ENCODE assay signal across 8 cellular contexts in the genomic region with DNA sequence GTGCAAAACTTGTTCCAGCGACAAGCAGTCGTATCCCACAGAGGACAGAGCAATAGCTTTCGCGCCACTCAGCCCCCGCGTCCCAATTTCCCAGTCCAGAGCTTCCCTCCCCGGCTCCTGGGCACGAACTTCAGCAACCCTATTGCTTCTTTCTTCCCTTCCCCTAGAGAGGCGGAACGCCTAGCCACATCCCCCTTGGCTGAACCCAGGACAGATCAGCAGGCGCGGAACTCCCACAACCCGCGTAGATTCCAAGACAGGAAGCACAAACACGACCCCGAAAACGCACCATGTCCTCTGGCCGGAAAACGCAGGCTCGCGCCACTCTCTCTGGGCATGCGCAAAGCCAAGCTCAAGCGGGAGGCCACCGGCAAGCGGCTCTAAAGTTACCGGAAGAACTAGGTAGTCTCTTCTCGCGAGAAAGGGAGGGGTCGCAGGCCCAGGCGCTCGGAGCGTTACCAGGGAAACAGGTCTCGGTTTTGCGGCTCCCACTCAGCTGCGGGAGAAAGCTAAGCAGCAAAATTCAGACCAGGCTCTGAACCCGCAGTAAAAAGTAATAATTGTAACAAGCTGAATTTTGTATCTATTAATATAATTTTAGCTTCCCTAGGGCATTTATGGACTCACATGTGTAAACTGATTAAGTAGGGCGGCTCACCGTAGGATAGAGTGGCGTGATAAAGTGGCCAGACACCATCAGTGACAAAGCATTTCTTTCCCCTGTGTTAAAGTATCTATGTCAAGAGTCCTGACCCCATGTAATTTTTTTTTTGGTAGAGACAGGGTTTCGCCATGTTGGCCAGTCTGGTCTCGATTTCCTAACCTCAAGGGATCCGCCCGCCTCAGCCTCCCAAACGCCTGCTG. TPM values are rescaled to one million over a fixed set of nuclear protein-coding genes. Genes with fewer than 3 reads are reported as not detected.
A peak's percentile ranks its signal among the peaks of the same experiment; 100 is the strongest.
DNase-seq lines count a peak whose midpoint lies in the region; ATAC-seq, FAIRE-seq and TF ChIP-seq lines count a peak whose summit lies in the region.

A gene (minus strand): TSS at position 323 of the 864 bp plus-strand sequence. CDS start 31 bp downstream, at position 292.

- H3K4me3 ChIP-seq in AG04449 (ENCODE audit: low read depth, low read length), result peak within 1 kb of the TSS; percentile 91
- H3K4me3 ChIP-seq in WI38 (ENCODE audit: low read depth, low read length), result peak within 1 kb of the TSS; percentile 98
- peak within 1 kb of the TSS; percentile 53 for H3K4me3 ChIP-seq in bronchial epithelial cell (ENCODE audit: low read depth, low read length)
- peak within 1 kb of the TSS; percentile 65 to 79 for H3K4me3 ChIP-seq in small intestine (ENCODE audit: low read depth in 1 of 2, low read length in 2 of 2)

- POLR2A ChIA-PET in AG04449 (lab: Yijun Ruan, JAX), result interaction anchor here (0.5 to 1.2 kb wide), 8 partner anchors 10 to 640 kb away, joined by 3 to 6 read pairs (median 4); a partner anchor contains a TSS

- TF ChIP-seq CTCF in AG04449 (IDR thresholded peaks at IDR 0.05; ENCODE audit: insufficient read depth, low read length, missing control alignments), result no peak
- TF ChIP-seq CTCF in WI38 (IDR thresholded peaks at IDR 0.05; ENCODE audit: low read depth, low read length), result no peak
- no peak for TF ChIP-seq CTCF in bronchial epithelial cell (IDR thresholded peaks at IDR 0.05; ENCODE audit: insufficient read depth, low read length, severe bottlenecking)

- H3K27me3 ChIP-seq in bronchial epithelial cell (ENCODE audit: control insufficient read depth, insufficient read depth, low read length), result no peaks in the 10 kb centered on the region
- no peaks in the 10 kb centered on the region for H3K27me3 ChIP-seq in small intestine (ENCODE audit: control insufficient read depth in 2 of 2, insufficient read depth in 2 of 2, low read length in 2 of 2)

- DNase-seq in AG04449 (ENCODE audit: low read depth, low spot score) (peak; percentile 63), NCI-H2227 treated with DMSO at 0.1 percent for 48 hours (lab: John Stamatoyannopoulos, UW) (peak; percentile 99), bronchial epithelial cell (ENCODE audit: low read depth) (peak; percentile 93), iPS-NIHi11 (ENCODE audit: low spot score) (peak; percentile 98), small intestine (peak; percentile 97)

- FAIRE-seq in bronchial epithelial cell (lab: Jason Lieb, UNC) (no peak), small intestine (lab: Jason Lieb, UNC) (no peak)

- H3K4me1 ChIP-seq in small intestine (ENCODE audit: control insufficient read depth in 2 of 2, insufficient read depth in 1 of 2, low read depth in 1 of 2, low read length in 1 of 2), result peaks cover 2 to 3% of the 10 kb centered on the region in 2 donors

- CTCF ChIA-PET in AG04449 (lab: Yijun Ruan, JAX), result interaction anchor here (0.5 to 2.5 kb wide), 7 partner anchors 8 to 783 kb away, joined by 3 to 8 read pairs (median 3); a partner anchor contains a TSS

- H3K9me3 ChIP-seq in small intestine (ENCODE audit: control insufficient read depth, low read depth), result no peaks in the 10 kb centered on the region

- 9 to 11% (median 10%) methylated on average over 44 of the region's 44 CpGs for WGBS in small intestine, 3 donors

- ATAC-seq in GM18907 (IDR thresholded peaks at IDR 0.05; ENCODE audit: unreplicated experiment), result peak; percentile 97
- peak; percentile 95 for ATAC-seq in HG03159 (IDR thresholded peaks at IDR 0.05; ENCODE audit: unreplicated experiment)

- peaks cover 2% of the 10 kb centered on the region for H3K36me3 ChIP-seq in bronchial epithelial cell (ENCODE audit: control insufficient read depth, insufficient read depth, low read length)
- H3K36me3 ChIP-seq in small intestine (ENCODE audit: control insufficient read depth in 2 of 2, insufficient read depth in 2 of 2, low read length in 2 of 2), result no peaks in the 10 kb centered on the region

- peak within 1 kb of the TSS; percentile 81 to 90 for H3K27ac ChIP-seq in small intestine (ENCODE audit: low read depth in 1 of 2, low read length in 1 of 2)

RNA-seq across cellular contexts. Expression of the gene that starts here (rescaled TPM):
- total RNA-seq in bronchial epithelial cell, result 7.4 and 9.5 TPM in 2 replicates
- 10 to 100 TPM in 1 of 3 donors, 1 to 10 TPM in 2; 4.3 to 12.4 (median 5.6) TPM for polyA plus RNA-seq in small intestine

Comparison
In these comparisons a context has a peak if more than half of its experiments do, and no peak if none do; other contexts are left out.
1. Peak in every context shown above with its lines: DNase-seq, ATAC-seq, H3K4me3 ChIP-seq and H3K27ac ChIP-seq.